In the genomic region with DNA sequence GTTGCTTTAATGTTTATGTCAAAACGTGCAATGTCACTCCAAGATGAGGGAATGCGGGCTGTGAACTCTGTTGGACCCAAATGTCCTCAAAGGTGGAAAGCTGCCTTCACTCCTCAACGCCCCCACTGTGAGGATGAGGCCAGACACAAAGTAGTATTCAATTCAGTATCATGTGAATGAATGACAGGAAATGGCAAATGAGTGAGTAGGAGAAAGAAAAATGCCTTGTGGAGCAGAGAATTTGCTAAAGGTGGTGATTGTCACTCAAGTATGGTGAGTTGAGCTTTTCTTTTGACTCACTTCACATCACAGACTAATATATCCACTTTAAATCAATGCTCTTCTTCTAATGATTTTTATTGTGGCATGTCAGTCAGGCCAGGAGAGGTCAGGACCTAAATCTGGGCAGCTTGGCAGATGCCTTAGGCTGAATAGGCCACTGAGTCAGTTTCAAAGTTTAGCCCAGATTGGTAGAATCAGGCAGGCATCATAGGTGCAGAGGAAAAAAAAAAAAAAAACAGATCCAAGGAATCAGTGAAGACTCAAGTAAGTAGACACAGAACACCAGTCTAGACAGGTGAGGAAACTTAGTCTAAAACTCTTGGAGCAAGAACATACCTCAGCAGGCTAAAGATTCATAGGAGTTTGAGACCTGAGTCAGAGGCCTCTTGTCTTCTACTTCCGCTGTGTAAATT, we compare ENCODE assay signal across 15 cellular contexts. TPM values are rescaled to one million over a fixed set of nuclear protein-coding genes. Genes with fewer than 3 reads are reported as not detected.
DNase-seq lines count a peak whose midpoint lies in the region; ATAC-seq, FAIRE-seq and TF ChIP-seq lines count a peak whose summit lies in the region.
"Had no signal": no experiment of that assay in that cellular context is flagged by ENCODE, and none has a peak within 500 bp of the region (broad histone marks: within the 10 kb centered on the region; RNA-seq: fewer than 3 reads in every experiment).

No MANE protein-coding gene starts in this region.

- no peaks in the 10 kb centered on the region for H3K27me3 Mint-ChIP-seq in activated T-cell treated with anti-CD3 and anti-CD28 coated beads, Interleukin-2, amount 50 U/mL, for 24 hours
- H3K27me3 Mint-ChIP-seq in activated T-cell treated with anti-CD3 and anti-CD28 coated beads, Interleukin-2, amount 50 U/mL, for 4 hours (ENCODE audit: low read depth) = no peaks in the 10 kb centered on the region

- TF ChIP-seq CTCF in bronchial epithelial cell (IDR thresholded peaks at IDR 0.05; ENCODE audit: insufficient read depth, low read length, severe bottlenecking) = no peak
- TF ChIP-seq CTCF in tibial artery (IDR thresholded peaks at IDR 0.05) = no peak

- no peak for FAIRE-seq in bronchial epithelial cell (lab: Jason Lieb, UNC)
- FAIRE-seq: endometrium had no signal

- no peak overlapping the region for H3K27ac ChIP-seq in tibial artery
- H3K27ac ChIP-seq: testis had no signal

- H3K36me3 ChIP-seq in bronchial epithelial cell (ENCODE audit: control insufficient read depth, insufficient read depth, low read length) (no peaks in the 10 kb centered on the region), tibial artery (no peaks in the 10 kb centered on the region)

- intact Hi-C loops in tibial artery (cut with DNase I; ENCODE audit: low total_unique reads) (loop anchor here (5.0 kb wide), 1 partner anchor 346 kb away; no protein-coding TSS in a partner anchor), Right ventricle myocardium inferior (cut with DNase I) (no loop called here)

- peaks cover 61% of the 10 kb centered on the region for H3K4me1 Mint-ChIP-seq in activated T-cell treated with anti-CD3 and anti-CD28 coated beads, Interleukin-2, amount 50 U/mL, for 24 hours (ENCODE audit: low read depth)
- peaks cover 49% of the 10 kb centered on the region for H3K4me1 Mint-ChIP-seq in activated T-cell treated with anti-CD3 and anti-CD28 coated beads, Interleukin-2, amount 50 U/mL, for 4 hours (ENCODE audit: low read depth)
- H3K4me1 Mint-ChIP-seq in stimulated activated effector memory CD8-positive, alpha-beta T cell treated with anti-CD3 and anti-CD28 coated beads, Interleukin-12 subunit alpha, Interleukin-12 subunit beta, amount 100 ng/mL, for 72 hours = peaks cover 55% of the 10 kb centered on the region

- DNase-seq in activated T-cell treated with anti-CD3 and anti-CD28 coated beads, Interleukin-2, amount 50 U/mL, for 24 hours = no peak
- DNase-seq in activated T-cell treated with anti-CD3 and anti-CD28 coated beads, Interleukin-2, amount 50 U/mL, for 4 hours = no peak
- peak; percentile 62 for DNase-seq in M059J (ENCODE audit: low read depth)
- DNase-seq in bronchial epithelial cell (ENCODE audit: low read depth) = peak; percentile 76
- DNase-seq in stimulated activated effector memory CD8-positive, alpha-beta T cell treated with anti-CD3 and anti-CD28 coated beads, Interleukin-12 subunit alpha, Interleukin-12 subunit beta, amount 100 ng/mL, for 72 hours (ENCODE audit: low spot score in 2 of 2) = no peak
- DNase-seq in tibial artery = no peak
- DNase-seq in Right ventricle myocardium inferior (ENCODE audit: missing footprints) = no peak
- DNase-seq: activated CD4-positive, CD25-positive, alpha-beta regulatory T cell; activated effector memory CD4-positive, alpha-beta T cell treated with anti-CD3 and anti-CD28 coated beads, Interleukin-2, amount 50 U/mL, for 16 hours; central memory CD4-positive, alpha-beta T cell; posterior cingulate gyrus; spleen; testis had no signal

- peaks cover 44% of the 10 kb centered on the region for H3K36me3 Mint-ChIP-seq in activated T-cell treated with anti-CD3 and anti-CD28 coated beads, Interleukin-2, amount 50 U/mL, for 24 hours (ENCODE audit: low read depth)
- H3K36me3 Mint-ChIP-seq in activated T-cell treated with anti-CD3 and anti-CD28 coated beads, Interleukin-2, amount 50 U/mL, for 4 hours (ENCODE audit: insufficient read depth) = peaks cover 26% of the 10 kb centered on the region
- peaks cover 31% of the 10 kb centered on the region for H3K36me3 Mint-ChIP-seq in stimulated activated effector memory CD8-positive, alpha-beta T cell treated with anti-CD3 and anti-CD28 coated beads, Interleukin-12 subunit alpha, Interleukin-12 subunit beta, amount 100 ng/mL, for 72 hours

- H3K27me3 ChIP-seq in bronchial epithelial cell (ENCODE audit: control insufficient read depth, insufficient read depth, low read length) (no peaks in the 10 kb centered on the region), tibial artery (no peaks in the 10 kb centered on the region)
- H3K27me3 ChIP-seq: spleen, testis had no signal

- no peak for ATAC-seq in activated T-cell treated with anti-CD3 and anti-CD28 coated beads, Interleukin-2, amount 50 U/mL, for 4 hours
- peak; percentile 79 for ATAC-seq in stimulated activated effector memory CD8-positive, alpha-beta T cell treated with anti-CD3 and anti-CD28 coated beads, Interleukin-12 subunit alpha, Interleukin-12 subunit beta, amount 100 ng/mL, for 72 hours
- ATAC-seq in Right ventricle myocardium inferior = no peak
- ATAC-seq in HG03097 (IDR thresholded peaks at IDR 0.05; ENCODE audit: low FRiP score, unreplicated experiment) = no peak

- H3K9me3 Mint-ChIP-seq in activated T-cell treated with anti-CD3 and anti-CD28 coated beads, Interleukin-2, amount 50 U/mL, for 24 hours = peaks cover 30% of the 10 kb centered on the region
- peaks cover 19% of the 10 kb centered on the region for H3K9me3 Mint-ChIP-seq in activated T-cell treated with anti-CD3 and anti-CD28 coated beads, Interleukin-2, amount 50 U/mL, for 4 hours
- H3K9me3 Mint-ChIP-seq in stimulated activated effector memory CD8-positive, alpha-beta T cell treated with anti-CD3 and anti-CD28 coated beads, Interleukin-12 subunit alpha, Interleukin-12 subunit beta, amount 100 ng/mL, for 72 hours = peaks cover 8% of the 10 kb centered on the region

- no peak overlapping the region for H3K4me3 Mint-ChIP-seq in activated T-cell treated with anti-CD3 and anti-CD28 coated beads, Interleukin-2, amount 50 U/mL, for 24 hours
- no peak overlapping the region for H3K4me3 Mint-ChIP-seq in activated T-cell treated with anti-CD3 and anti-CD28 coated beads, Interleukin-2, amount 50 U/mL, for 4 hours
- peak overlapping the region; percentile 28 for H3K4me3 Mint-ChIP-seq in stimulated activated effector memory CD8-positive, alpha-beta T cell treated with anti-CD3 and anti-CD28 coated beads, Interleukin-12 subunit alpha, Interleukin-12 subunit beta, amount 100 ng/mL, for 72 hours

- no peaks in the 10 kb centered on the region for H3K9me3 ChIP-seq in tibial artery
- H3K9me3 ChIP-seq: testis had no signal

- peak overlapping the region; percentile 91 for H3K27ac Mint-ChIP-seq in activated T-cell treated with anti-CD3 and anti-CD28 coated beads, Interleukin-2, amount 50 U/mL, for 24 hours
- peak overlapping the region; percentile 72 for H3K27ac Mint-ChIP-seq in stimulated activated effector memory CD8-positive, alpha-beta T cell treated with anti-CD3 and anti-CD28 coated beads, Interleukin-12 subunit alpha, Interleukin-12 subunit beta, amount 100 ng/mL, for 72 hours

- H3K4me3 ChIP-seq in bronchial epithelial cell (ENCODE audit: low read depth, low read length) (no peak overlapping the region), tibial artery (no peak overlapping the region)
- H3K4me3 ChIP-seq: spleen, testis had no signal

- H3K4me1 ChIP-seq in tibial artery = no peaks in the 10 kb centered on the region
- H3K4me1 ChIP-seq: testis had no signal

RNA-seq across cellular contexts. Expression of a gene that starts 8.3 kb away (rescaled TPM):
- total RNA-seq in activated T-cell treated with anti-CD3 and anti-CD28 coated beads, Interleukin-2, amount 50 U/mL, for 4 hours = 1 to 10 TPM; 7.4 to 9.7 (median 8.9) TPM
- total RNA-seq in M059J (2014; rRNA removed; shearing (Covaris generic)) = 0.79 and 0.96 TPM in 2 replicates
- 12.1 and 30.5 TPM in 2 replicates for total RNA-seq in bronchial epithelial cell
- total RNA-seq in Right ventricle myocardium inferior = 4.0 TPM

Comparison
In these comparisons a context has a peak if more than half of its experiments do, and no peak if none do; other contexts are left out.
1. DNase-seq: peak in M059J (single experiment) and bronchial epithelial cell (single experiment); none in activated T-cell treated with anti-CD3 and anti-CD28 coated beads, Interleukin-2, amount 50 U/mL, for 24 hours (single experiment), activated T-cell treated with anti-CD3 and anti-CD28 coated beads, Interleukin-2, amount 50 U/mL, for 4 hours (single experiment), stimulated activated effector memory CD8-positive, alpha-beta T cell treated with anti-CD3 and anti-CD28 coated beads, Interleukin-12 subunit alpha, Interleukin-12 subunit beta, amount 100 ng/mL, for 72 hours (0 of 2), tibial artery (0 of 2) and Right ventricle myocardium inferior (single experiment).